11 cellular contexts compared by ENCODE assay signal in the genomic region with DNA sequence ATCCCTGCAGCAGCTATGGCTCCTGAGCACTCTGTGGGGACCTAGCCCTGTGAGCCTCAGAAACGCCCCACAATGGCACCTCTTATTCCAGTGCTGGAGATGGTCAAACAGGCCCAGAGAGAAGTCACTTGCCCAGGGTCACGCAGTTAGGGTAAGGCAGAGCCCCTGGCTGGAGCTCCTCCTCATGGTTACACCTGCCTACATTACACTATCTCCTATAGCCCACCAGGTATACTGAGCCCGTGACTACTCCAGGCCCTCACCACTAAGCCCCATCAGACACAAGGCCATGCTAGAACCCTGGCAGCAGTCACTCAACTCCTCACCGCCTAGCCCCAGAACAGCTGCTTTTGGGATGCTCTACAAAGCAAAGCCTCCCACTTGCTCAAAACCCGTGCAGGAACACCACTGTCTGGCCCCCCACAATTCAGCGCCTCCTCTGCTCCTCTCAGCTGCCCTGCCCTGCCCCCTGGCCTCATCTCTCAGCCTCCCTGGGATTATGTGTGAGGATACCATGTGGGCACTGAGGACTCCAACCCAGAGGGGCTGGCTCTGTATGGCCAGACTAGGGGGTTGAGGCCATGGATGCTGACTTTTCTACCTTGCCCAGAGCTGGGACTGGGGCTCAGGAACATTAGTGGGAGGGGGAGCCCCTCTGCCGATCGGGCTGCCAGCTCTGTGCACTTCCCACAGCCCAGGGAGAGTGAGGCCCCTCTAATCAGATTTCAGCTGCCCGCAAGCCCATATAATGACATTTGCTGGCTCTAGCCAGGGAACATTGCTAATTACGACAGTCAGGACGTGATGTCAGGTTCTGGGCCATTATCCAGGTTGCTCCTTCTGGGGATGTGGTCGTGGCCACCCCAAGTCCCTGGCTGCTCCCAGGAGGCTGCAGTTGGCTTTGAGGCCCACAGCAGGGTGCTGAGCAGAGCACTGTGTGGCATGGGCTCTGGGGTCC. TPM values are rescaled to one million over a fixed set of nuclear protein-coding genes. Genes with fewer than 3 reads are reported as not detected.
A peak's percentile ranks its signal among the peaks of the same experiment; 100 is the strongest.
DNase-seq lines count a peak whose midpoint lies in the region; ATAC-seq lines count a peak whose summit lies in the region.
"Had no signal": no experiment of that assay in that cellular context is flagged by ENCODE, and none has a peak within 500 bp of the region (broad histone marks: within the 10 kb centered on the region; RNA-seq: fewer than 3 reads in every experiment).

No MANE protein-coding gene starts in this region.

- H3K4me1 ChIP-seq in GM23248 (ENCODE audit: insufficient read depth), result peaks cover 17% of the 10 kb centered on the region; the same call in 1 of the 2 replicates

- no peaks in the 10 kb centered on the region for H3K36me3 ChIP-seq in GM23248 (ENCODE audit: low read depth)

- no peak overlapping the region for H3K9ac ChIP-seq in GM23248

- H3K27me3 ChIP-seq in GM23248 (replicated peaks; ENCODE audit: insufficient read depth), result no peaks in the 10 kb centered on the region
- H3K27me3 ChIP-seq: foreskin keratinocyte had no signal

- no peaks in the 10 kb centered on the region for H3K9me2 ChIP-seq in GM23248 (ENCODE audit: insufficient read depth)

- H3K4me3 ChIP-seq in GM23248, result no peak overlapping the region

- no peak overlapping the region for H2AFZ ChIP-seq in GM23248

- H3K27ac ChIP-seq in GM23248, result no peak overlapping the region
- H3K27ac ChIP-seq: foreskin keratinocyte had no signal

- H3K9me3 ChIP-seq in GM23248 (ENCODE audit: low read depth), result no peaks in the 10 kb centered on the region

- intact Hi-C loops in Right ventricle myocardium inferior (cut with DNase I), result loop anchor here (5.0 kb wide), 1 partner anchor 37 kb away; no protein-coding TSS in a partner anchor
- intact Hi-C loops in posterior cingulate gyrus (cut with DNase I), result no loop called here

- peak; percentile 42 for DNase-seq in GM23248
- peak; percentile 63 for DNase-seq in amniotic epithelial cell (ENCODE audit: low read depth)
- peak; percentile 73 for DNase-seq in Right ventricle myocardium inferior (ENCODE audit: missing footprints)
- DNase-seq in posterior cingulate gyrus, result peak in 6 of 10 donors; percentile 3 to 70 (median 24)
- DNase-seq in GOT3 (lab: John Stamatoyannopoulos, UW), result no peak
- DNase-seq in EL, result no peak
- DNase-seq in activated CD4-positive, alpha-beta T cell treated with anti-CD3 and anti-CD28 coated beads for 4 hours, result no peak
- DNase-seq: activated gamma-delta T cell, foreskin keratinocyte, NCI-H1417 treated with DMSO at 0.1 percent for 48 hours had no signal

- in situ Hi-C loops in GM23248 (cut with MboI), result no loop called here

- ATAC-seq in Right ventricle myocardium inferior (peak; percentile 41), HG02610 (IDR thresholded peaks at IDR 0.05; ENCODE audit: unreplicated experiment) (no peak)
- ATAC-seq: foreskin keratinocyte had no signal

- H3F3A ChIP-seq in GM23248 (ENCODE audit: insufficient read depth), result no peaks in the 10 kb centered on the region; the same call in 1 of the 2 replicates

- 78 to 80% methylated on average over 12 of the region's 12 CpGs for WGBS in GM23248 (ENCODE audit: low coverage in 1 of 2, low lambda C conversion rate in 2 of 2, missing lambda C conversion rate in 2 of 2), 2 experiments

- peaks cover 42% of the 10 kb centered on the region for H3K79me2 ChIP-seq in GM23248 (ENCODE audit: insufficient read depth)

- no peaks in the 10 kb centered on the region for H4K20me1 ChIP-seq in GM23248 (ENCODE audit: insufficient read depth)

- no peak overlapping the region for H3K4me2 ChIP-seq in GM23248 (ENCODE audit: unreplicated experiment)

RNA-seq across cellular contexts. Expression of gene NT5DC2, which starts 4.0 kb away (rescaled TPM):
- 111 and 134 TPM in 2 replicates for total RNA-seq in GM23248 (2014; rRNA removed; shearing (Covaris generic))
- polyA plus RNA-seq in GM23248 (2016; fragmentation: Nextera tagmentation; extraction: Ambion mirVana), result 49.9 and 51.1 TPM in 2 replicates
- total RNA-seq in Right ventricle myocardium inferior, result 105 TPM

RNA-seq across cellular contexts. Expression of gene UQCC5, which starts 6.8 kb away (rescaled TPM):
- 0.32 and 5.3 TPM in 2 replicates for total RNA-seq in GM23248 (2014; rRNA removed; shearing (Covaris generic))
- 60.7 and 64.2 TPM in 2 replicates for polyA plus RNA-seq in GM23248 (2016; fragmentation: Nextera tagmentation; extraction: Ambion mirVana)
- 71.1 TPM for total RNA-seq in Right ventricle myocardium inferior

RNA-seq across cellular contexts. Expression of gene STAB1, which starts 34.5 kb away (rescaled TPM):
- total RNA-seq in GM23248 (2014; rRNA removed; shearing (Covaris generic)), result under 0.01 TPM in 1 of 2 replicates, not detected in the other
- polyA plus RNA-seq in GM23248 (2016; fragmentation: Nextera tagmentation; extraction: Ambion mirVana), result not detected in 2 replicates
- 88.1 TPM for total RNA-seq in Right ventricle myocardium inferior
- total RNA-seq: foreskin keratinocyte had no signal

Comparison
In these comparisons a context has a peak if more than half of its experiments do, and no peak if none do; other contexts are left out.
1. DNase-seq: peak in GM23248 (single experiment), amniotic epithelial cell (single experiment), Right ventricle myocardium inferior (single experiment) and posterior cingulate gyrus (6 of 10); none in GOT3 (single experiment), EL (single experiment) and activated CD4-positive, alpha-beta T cell treated with anti-CD3 and anti-CD28 coated beads for 4 hours (0 of 2).
2. RNA of gene UQCC5, which starts 6.8 kb away (total RNA-seq): 71.1 TPM in Right ventricle myocardium inferior (single experiment); 0.32 to 5.3 TPM in GM23248; every median in the first group is over 10 times any median in the second.
3. RNA of gene STAB1, which starts 34.5 kb away (total RNA-seq): 88.1 TPM in Right ventricle myocardium inferior (single experiment); under 0.01 TPM in GM23248; every median in the first group is over 10 times any median in the second.